In the genomic region with DNA sequence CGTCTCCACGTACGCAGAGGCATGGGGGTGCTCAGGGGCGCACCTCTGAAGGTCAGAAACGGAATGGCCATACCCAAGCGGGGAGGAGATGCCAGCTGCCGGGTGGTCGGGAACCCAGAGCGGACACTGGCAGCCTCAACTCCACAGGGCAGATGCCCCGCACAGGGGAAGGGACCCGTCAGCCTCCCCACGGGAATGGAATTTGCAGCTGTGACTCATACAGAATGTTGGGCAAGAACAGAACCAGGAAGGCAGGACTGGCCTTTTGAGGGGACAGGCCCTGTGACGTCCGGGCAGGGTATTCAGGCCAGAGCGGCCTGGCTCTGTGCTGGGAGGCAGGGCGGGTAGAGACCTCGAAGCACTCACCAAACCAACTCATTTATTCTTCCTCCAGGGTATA, we compare ENCODE assay signal across 12 cellular contexts. TPM values are rescaled to one million over a fixed set of nuclear protein-coding genes. Genes with fewer than 3 reads are reported as not detected.
DNase-seq lines count a peak whose midpoint lies in the region; ATAC-seq and TF ChIP-seq lines count a peak whose summit lies in the region.
"Had no signal": no experiment of that assay in that cellular context is flagged by ENCODE, and none has a peak within 500 bp of the region (broad histone marks: within the 10 kb centered on the region; RNA-seq: fewer than 3 reads in every experiment).

No MANE protein-coding gene starts in this region.

- peak overlapping the region in 2 of 5 donors; percentile 63 to 65 for H3K27ac ChIP-seq in adrenal gland
- H3K27ac ChIP-seq in gastroesophageal sphincter: peak overlapping the region; percentile 82 to 98 (median 90)
- peak overlapping the region; percentile 51 for H3K27ac ChIP-seq in skeletal muscle tissue (ENCODE audit: low read depth, low read length)

- in situ Hi-C loops in GM13977 (cut with MboI; ENCODE audit: low pct_unique_long_range_greater_than_20kb, low sequenced_read_pairs, unreplicated experiment): no loop called here

- H3K9ac ChIP-seq in skeletal muscle tissue (ENCODE audit: low read depth in 1 of 3, low read length in 3 of 3): peak overlapping the region in 1 of 3 donors; percentile 7

- peak; percentile 83 for ATAC-seq in gastroesophageal sphincter

- H3K4me1 ChIP-seq in adrenal gland (replicated peaks in 1 of 2): peaks cover 7 to 33% of the 10 kb centered on the region in 2 donors
- H3K4me1 ChIP-seq in gastroesophageal sphincter: peaks cover 0 to 95% (median 36%) of the 10 kb centered on the region in 3 donors
- peaks cover 25 to 43% (median 41%) of the 10 kb centered on the region in 3 donors for H3K4me1 ChIP-seq in skeletal muscle tissue (ENCODE audit: control insufficient read depth in 3 of 3, insufficient read depth in 3 of 3, low read length in 3 of 3)

- H3K4me3 ChIP-seq in adrenal gland (no peak overlapping the region), gastroesophageal sphincter (peak overlapping the region in 1 of 2 donors; percentile 19), skeletal muscle tissue (ENCODE audit: low read length in 3 of 3) (peak overlapping the region in 1 of 3 donors; percentile 13)

- WGBS in adrenal gland, 4 donors: 73 to 86% (median 77%) methylated on average over 11 to 17 of the region's 17 CpGs
- WGBS in gastroesophageal sphincter (ENCODE audit: low coverage in 1 of 2), 2 donors: 55% methylated on average over 2 of the region's 17 CpGs; no CpG with 5 or more reads in 1 of the 2 donors

- DNase-seq in ELR (ENCODE audit: low read depth) (peak; percentile 80), adrenal gland (peak in 6 of 7 donors; percentile 61 to 80 (median 76)), GM13977 (ENCODE audit: low spot score) (no peak), superior temporal gyrus (ENCODE audit: extremely low spot score) (no peak), DMS 273 (lab: John Stamatoyannopoulos, UW; ENCODE audit: unreplicated experiment) (no peak), anterior cingulate cortex (lab: John Stamatoyannopoulos, UW) (no peak)
- DNase-seq: activated CD8-positive, alpha-beta memory T cell treated with anti-CD3 and anti-CD28 coated beads, Interleukin-2, amount 50 U/mL, for 4 hours; effector CD8-positive, alpha-beta T cell; NCI-H2171 treated with DMSO at 0.1 percent for 48 hours had no signal

- H3K27me3 ChIP-seq in adrenal gland (no peaks in the 10 kb centered on the region), gastroesophageal sphincter (no peaks in the 10 kb centered on the region), skeletal muscle tissue (ENCODE audit: control insufficient read depth in 3 of 3, insufficient read depth in 3 of 3, low read length in 3 of 3) (no peaks in the 10 kb centered on the region)

- no peaks in the 10 kb centered on the region for H3K36me3 ChIP-seq in adrenal gland (replicated peaks in 1 of 2)
- no peaks in the 10 kb centered on the region for H3K36me3 ChIP-seq in gastroesophageal sphincter
- H3K36me3 ChIP-seq in skeletal muscle tissue (ENCODE audit: control insufficient read depth in 3 of 3, insufficient read depth in 3 of 3, low read length in 3 of 3): no peaks in the 10 kb centered on the region

- TF ChIP-seq CTCF in adrenal gland (IDR thresholded peaks at IDR 0.05): no peak
- no peak for TF ChIP-seq CTCF in gastroesophageal sphincter (IDR thresholded peaks at IDR 0.05)
- no peak for TF ChIP-seq CTCF in GM13977 (IDR thresholded peaks at IDR 0.05; ENCODE audit: extremely low read depth, insufficient read depth, missing control alignments)

- TF ChIP-seq POLR2A in adrenal gland (IDR thresholded peaks at IDR 0.05) (no peak), gastroesophageal sphincter (IDR thresholded peaks at IDR 0.05) (peak in 1 of 2 donors; percentile 29)

- intact Hi-C loops in adrenal gland (cut with DNase I): no loop called here

- TF ChIP-seq EP300 in gastroesophageal sphincter (IDR thresholded peaks at IDR 0.05): no peak

- H3K9me3 ChIP-seq in adrenal gland (replicated peaks in 1 of 3) (no peaks in the 10 kb centered on the region), gastroesophageal sphincter (no peaks in the 10 kb centered on the region), skeletal muscle tissue (ENCODE audit: control insufficient read depth in 3 of 3, low read length in 3 of 3) (no peaks in the 10 kb centered on the region)

RNA-seq across cellular contexts. Expression of a gene that starts 7.5 kb away (rescaled TPM):
- total RNA-seq in adrenal gland (1 to 10 TPM; 2.0 to 8.5 (median 2.5) TPM), gastroesophageal sphincter (10 to 100 TPM in 2 of 4 donors, 1 to 10 TPM in 2; 3.4 to 24.8 (median 12.1) TPM), skeletal muscle tissue (12.0 TPM)
- polyA plus RNA-seq in adrenal gland: 1 to 10 TPM; 1.3 to 2.6 (median 1.6) TPM

RNA-seq across cellular contexts. Expression of a gene that starts 7.8 kb away (rescaled TPM):
- total RNA-seq in adrenal gland: 10 to 100 TPM in 7 of 8 donors, 1 to 10 TPM in 1; 4.5 to 32.9 (median 21.9) TPM
- 10 to 100 TPM in 1 of 3 donors, 1 to 10 TPM in 2; 9.0 to 16.3 (median 9.1) TPM for polyA plus RNA-seq in adrenal gland
- total RNA-seq in gastroesophageal sphincter: 10 to 100 TPM; 14.9 to 43.9 (median 31.6) TPM
- 23.0 TPM for total RNA-seq in skeletal muscle tissue

RNA-seq across cellular contexts. Expression of a gene that starts 11.0 kb away (rescaled TPM):
- 10 to 100 TPM; 36.3 to 98.1 (median 62.9) TPM for total RNA-seq in adrenal gland
- 10 to 100 TPM; 32.7 to 85.5 (median 38.9) TPM for polyA plus RNA-seq in adrenal gland
- 100 to 1,000 TPM in 1 of 4 donors, 10 to 100 TPM in 3; 49.9 to 151 (median 81.2) TPM for total RNA-seq in gastroesophageal sphincter
- total RNA-seq in skeletal muscle tissue: 34.4 TPM

RNA-seq across cellular contexts. Expression of a gene that starts 33.2 kb away (rescaled TPM):
- not detected for total RNA-seq in adrenal gland
- polyA plus RNA-seq in adrenal gland: not detected
- total RNA-seq in gastroesophageal sphincter: not detected
- 0.52 TPM for total RNA-seq in skeletal muscle tissue
- polyA plus RNA-seq: liver had no signal

RNA-seq across cellular contexts. Expression of a gene that starts 34.7 kb away (rescaled TPM):
- total RNA-seq in adrenal gland (1 to 10 TPM in 5 of 8 donors, under 1 TPM in 3; 0.12 to 2.9 (median 1.5) TPM), gastroesophageal sphincter (1 to 10 TPM in 1 of 4 donors, under 1 TPM in 1, not detected in 2; 0.27 to 1.6 TPM), skeletal muscle tissue (11.0 TPM)
- 1 to 10 TPM in 1 of 3 donors, under 1 TPM in 2; 0.32 to 1.3 (median 0.34) TPM for polyA plus RNA-seq in adrenal gland

Comparison
In these comparisons a context has a peak if more than half of its experiments do, and no peak if none do; other contexts are left out.
1. DNase-seq: peak in ELR (single experiment) and adrenal gland (6 of 7); none in GM13977 (single experiment), superior temporal gyrus (single experiment), DMS 273 (single experiment) and anterior cingulate cortex (0 of 58).